Comparison of ENCODE assay signal across 2 cellular contexts in genomic region chr11:848988-849824, GRCh38.
TF ChIP-seq lines count a peak whose summit lies in the region.

No MANE protein-coding gene starts in this region.

TF ChIP-seq in GM23338, 12 proteins besides CTCF, POLR2A, EP300 and RAD21 (continued from another document):
- TF ChIP-seq ZNF462 (CRISPR knock-in tag; IDR thresholded peaks at IDR 0.05) (no peak), ZNF114 (CRISPR knock-in tag; IDR thresholded peaks at IDR 0.05) (no peak), CREB1 (CRISPR knock-in tag; IDR thresholded peaks at IDR 0.05; ENCODE audit: low read depth) (no peak), NANOG (IDR thresholded peaks at IDR 0.05; ENCODE audit: borderline replicate concordance) (no peak), POLR2AphosphoS5 (IDR thresholded peaks at IDR 0.05; ENCODE audit: low read depth) (no peak), EZH2 (IDR thresholded peaks at IDR 0.05; ENCODE audit: low read depth, unreplicated experiment) (no peak), EZH2phosphoT487 (IDR thresholded peaks at IDR 0.05; ENCODE audit: unreplicated experiment) (no peak), ZNF331 (CRISPR knock-in tag; IDR thresholded peaks at IDR 0.05; ENCODE audit: low read depth) (no peak)
- TF ChIP-seq, protein P1, sequence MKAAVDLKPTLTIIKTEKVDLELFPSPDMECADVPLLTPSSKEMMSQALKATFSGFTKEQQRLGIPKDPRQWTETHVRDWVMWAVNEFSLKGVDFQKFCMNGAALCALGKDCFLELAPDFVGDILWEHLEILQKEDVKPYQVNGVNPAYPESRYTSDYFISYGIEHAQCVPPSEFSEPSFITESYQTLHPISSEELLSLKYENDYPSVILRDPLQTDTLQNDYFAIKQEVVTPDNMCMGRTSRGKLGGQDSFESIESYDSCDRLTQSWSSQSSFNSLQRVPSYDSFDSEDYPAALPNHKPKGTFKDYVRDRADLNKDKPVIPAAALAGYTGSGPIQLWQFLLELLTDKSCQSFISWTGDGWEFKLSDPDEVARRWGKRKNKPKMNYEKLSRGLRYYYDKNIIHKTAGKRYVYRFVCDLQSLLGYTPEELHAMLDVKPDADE (IDR thresholded peaks at IDR 0.05) = no peak
- TF ChIP-seq, protein P2, sequence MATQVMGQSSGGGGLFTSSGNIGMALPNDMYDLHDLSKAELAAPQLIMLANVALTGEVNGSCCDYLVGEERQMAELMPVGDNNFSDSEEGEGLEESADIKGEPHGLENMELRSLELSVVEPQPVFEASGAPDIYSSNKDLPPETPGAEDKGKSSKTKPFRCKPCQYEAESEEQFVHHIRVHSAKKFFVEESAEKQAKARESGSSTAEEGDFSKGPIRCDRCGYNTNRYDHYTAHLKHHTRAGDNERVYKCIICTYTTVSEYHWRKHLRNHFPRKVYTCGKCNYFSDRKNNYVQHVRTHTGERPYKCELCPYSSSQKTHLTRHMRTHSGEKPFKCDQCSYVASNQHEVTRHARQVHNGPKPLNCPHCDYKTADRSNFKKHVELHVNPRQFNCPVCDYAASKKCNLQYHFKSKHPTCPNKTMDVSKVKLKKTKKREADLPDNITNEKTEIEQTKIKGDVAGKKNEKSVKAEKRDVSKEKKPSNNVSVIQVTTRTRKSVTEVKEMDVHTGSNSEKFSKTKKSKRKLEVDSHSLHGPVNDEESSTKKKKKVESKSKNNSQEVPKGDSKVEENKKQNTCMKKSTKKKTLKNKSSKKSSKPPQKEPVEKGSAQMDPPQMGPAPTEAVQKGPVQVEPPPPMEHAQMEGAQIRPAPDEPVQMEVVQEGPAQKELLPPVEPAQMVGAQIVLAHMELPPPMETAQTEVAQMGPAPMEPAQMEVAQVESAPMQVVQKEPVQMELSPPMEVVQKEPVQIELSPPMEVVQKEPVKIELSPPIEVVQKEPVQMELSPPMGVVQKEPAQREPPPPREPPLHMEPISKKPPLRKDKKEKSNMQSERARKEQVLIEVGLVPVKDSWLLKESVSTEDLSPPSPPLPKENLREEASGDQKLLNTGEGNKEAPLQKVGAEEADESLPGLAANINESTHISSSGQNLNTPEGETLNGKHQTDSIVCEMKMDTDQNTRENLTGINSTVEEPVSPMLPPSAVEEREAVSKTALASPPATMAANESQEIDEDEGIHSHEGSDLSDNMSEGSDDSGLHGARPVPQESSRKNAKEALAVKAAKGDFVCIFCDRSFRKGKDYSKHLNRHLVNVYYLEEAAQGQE (IDR thresholded peaks at IDR 0.05; ENCODE audit: unreplicated experiment) = no peak
TF ChIP-seq in GM23338: peak in this region for 0.

TF ChIP-seq in WTC11, 78 proteins besides CTCF, POLR2A, EP300 and RAD21 (continued from another document):
- TF ChIP-seq ZNF281 (CRISPR knock-in tag; IDR thresholded peaks at IDR 0.05) (peak; percentile 41; the same call in 1 of the 2 replicates), SOX15 (CRISPR knock-in tag; IDR thresholded peaks at IDR 0.05) (no peak)
